In genomic region chr11:8832571-8833260, GRCh38 we compare ENCODE assay signal across 9 cellular contexts.
DNase-seq lines count a peak whose midpoint lies in the region; ATAC-seq and TF ChIP-seq lines count a peak whose summit lies in the region.
"Had no signal": no experiment of that assay in that cellular context is flagged by ENCODE, and none has a peak within 500 bp of the region (broad histone marks: within the 10 kb centered on the region; RNA-seq: fewer than 3 reads in every experiment).

No MANE protein-coding gene starts in this region.

- H3K4ac ChIP-seq in mesendoderm (ENCODE audit: low read depth, low read length): peak overlapping the region; percentile 82

- no peaks in the 10 kb centered on the region for H3K36me3 ChIP-seq in breast epithelium
- H3K36me3 ChIP-seq in mesendoderm (ENCODE audit: control insufficient read depth, insufficient read depth, low read length): no peaks in the 10 kb centered on the region

- H3K23ac ChIP-seq in mesendoderm (ENCODE audit: low read length): no peak overlapping the region

- no peak for TF ChIP-seq CTCF in breast epithelium (IDR thresholded peaks at IDR 0.05)

- H3K4me3 ChIP-seq in breast epithelium: peak overlapping the region in 1 of 3 donors; percentile 35
- no peak overlapping the region for H3K4me3 ChIP-seq in mesendoderm (ENCODE audit: low read length)

- H3K79me1 ChIP-seq in mesendoderm (ENCODE audit: low read length): peaks cover 3% of the 10 kb centered on the region

- WGBS in mesendoderm (ENCODE audit: extremely low coverage, insufficient coverage, low lambda C conversion rate): no CpG with 5 or more reads among the region's 9 CpGs

- H2BK120ac ChIP-seq in mesendoderm (ENCODE audit: low read depth, low read length): peak overlapping the region; percentile 16

- no peak for TF ChIP-seq POLR2A in breast epithelium (IDR thresholded peaks at IDR 0.05)

- no peak overlapping the region for H2AK5ac ChIP-seq in mesendoderm (ENCODE audit: low read length)

- ATAC-seq in GM18498 (IDR thresholded peaks at IDR 0.05; ENCODE audit: unreplicated experiment) (peak; percentile 90), HG02759 (IDR thresholded peaks at IDR 0.05; ENCODE audit: unreplicated experiment) (peak; percentile 93)

- no peaks in the 10 kb centered on the region for H3K79me2 ChIP-seq in mesendoderm (ENCODE audit: control insufficient read depth, insufficient read depth, low read length)

- peak overlapping the region; percentile 66 for H3K56ac ChIP-seq in mesendoderm (ENCODE audit: low read length)

- no peak overlapping the region for H2BK15ac ChIP-seq in mesendoderm (replicated peaks; ENCODE audit: low read depth)

- peak overlapping the region; percentile 18 for H2BK5ac ChIP-seq in mesendoderm (ENCODE audit: low read length)

- intact Hi-C loops in breast epithelium (cut with DNase I; ENCODE audit: low total_unique reads): no loop called here

- H4K8ac ChIP-seq in mesendoderm (ENCODE audit: low read depth, low read length): no peak overlapping the region

- H3K18ac ChIP-seq in mesendoderm (ENCODE audit: low read length): peak overlapping the region; percentile 43

- peaks cover 5 to 10% of the 10 kb centered on the region in 2 donors for H3K4me1 ChIP-seq in breast epithelium
- peaks cover 10% of the 10 kb centered on the region for H3K4me1 ChIP-seq in mesendoderm (ENCODE audit: control insufficient read depth, low read depth, low read length)

- peak overlapping the region; percentile 83 to 92 for H3K27ac ChIP-seq in breast epithelium
- H3K27ac ChIP-seq in mesendoderm (ENCODE audit: low read depth, low read length): peak overlapping the region; percentile 75
- H3K27ac ChIP-seq: HL-60 had no signal

- H4K5ac ChIP-seq in mesendoderm (ENCODE audit: low read length): no peak overlapping the region

- no peak overlapping the region for H3K4me2 ChIP-seq in mesendoderm (ENCODE audit: low read length)

- H3K27me3 ChIP-seq in breast epithelium (no peaks in the 10 kb centered on the region), mesendoderm (ENCODE audit: insufficient read depth, low read length, poor library complexity) (no peaks in the 10 kb centered on the region)

- no peaks in the 10 kb centered on the region for H3K9me3 ChIP-seq in breast epithelium

- DNase-seq in 8988T (peak; percentile 61), NCI-H226 (peak; percentile 96), breast epithelium (ENCODE audit: low spot score in 2 of 2) (peak in 1 of 2 donors; percentile 73), mesendoderm (peak; percentile 87), midbrain (lab: John Stamatoyannopoulos, UW) (no peak), KG1 (lab: John Stamatoyannopoulos, UW) (no peak)

- H3K9ac ChIP-seq in mesendoderm (ENCODE audit: low read length): no peak overlapping the region

Comparison
In these comparisons a context has a peak if more than half of its experiments do, and no peak if none do; other contexts are left out.
1. DNase-seq: peak in 8988T (single experiment), NCI-H226 (single experiment) and mesendoderm (single experiment); none in midbrain (single experiment) and KG1 (single experiment).